Comparison of ENCODE assay signal across 22 cellular contexts in the genomic region with DNA sequence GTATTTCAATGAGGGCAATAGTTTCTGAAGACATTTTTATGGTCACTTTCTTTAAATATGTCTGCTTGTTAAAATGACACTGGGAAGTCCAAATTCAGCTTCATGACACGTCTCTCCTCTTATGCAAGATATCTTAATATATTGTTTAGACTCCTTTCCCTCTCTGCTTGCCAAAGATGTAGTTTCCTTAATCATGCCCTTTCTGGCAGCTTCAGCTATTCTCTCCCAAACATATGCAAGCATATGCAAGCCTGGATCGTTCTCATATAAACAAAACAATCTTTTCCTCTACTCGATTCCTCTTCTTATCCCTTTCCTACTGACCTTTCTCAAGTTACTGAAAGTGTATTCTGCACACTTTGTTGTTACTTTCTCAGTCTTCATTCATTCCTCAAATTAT.
A peak's percentile ranks its signal among the peaks of the same experiment; 100 is the strongest.
DNase-seq lines count a peak whose midpoint lies in the region; ATAC-seq, FAIRE-seq and TF ChIP-seq lines count a peak whose summit lies in the region.
"Had no signal": no experiment of that assay in that cellular context is flagged by ENCODE, and none has a peak within 500 bp of the region (broad histone marks: within the 10 kb centered on the region; RNA-seq: fewer than 3 reads in every experiment).

No MANE protein-coding gene starts in this region.

- no peaks in the 10 kb centered on the region for H3K4me1 Mint-ChIP-seq in stimulated activated naive CD8-positive, alpha-beta T cell treated with anti-CD3 and anti-CD28 coated beads, Interleukin-15, amount 100 ng/mL, for 72 hours
- H3K4me1 Mint-ChIP-seq in activated CD4-positive, alpha-beta T cell treated with anti-CD3 and anti-CD28 coated beads, Interleukin-2, amount 10 ng/mL, durations not matched to agents 7 days and 5 days, result no peaks in the 10 kb centered on the region
- H3K4me1 Mint-ChIP-seq: B cell had no signal

- no peak overlapping the region for H2BK20ac ChIP-seq in H1 (ENCODE audit: low read length)

- 83 to 100% methylated on average over 2 to 3 of the region's 3 CpGs for WGBS in H1 (ENCODE audit: extremely low coverage in 1 of 2, insufficient coverage in 1 of 2, insufficient read length in 1 of 2, insufficient replicate concordance in 2 of 2, low coverage in 1 of 2, low lambda C conversion rate in 2 of 2, missing lambda C conversion rate in 1 of 2), 2 experiments
- 23% methylated on average over 3 of the region's 3 CpGs for WGBS in mesenchymal stem cell

- no peak for TF ChIP-seq EP300 in H1 (IDR thresholded peaks at IDR 0.05; ENCODE audit: borderline replicate concordance in 1 of 2, low read depth in 2 of 2, low read length in 2 of 2)

- no peak for FAIRE-seq in H1 (lab: Jason Lieb, UNC)
- FAIRE-seq: GM12891 had no signal

- no peak for TF ChIP-seq POLR2A in H1 (IDR thresholded peaks at IDR 0.05; ENCODE audit: control extremely low read depth in 1 of 2, low read depth in 2 of 2, low read length in 2 of 2)

- no peaks in the 10 kb centered on the region for H3K27me3 ChIP-seq in BJ (ENCODE audit: control insufficient read depth, insufficient read depth, low read length)
- no peaks in the 10 kb centered on the region for H3K27me3 ChIP-seq in PC-3 (ENCODE audit: low read length)
- no peaks in the 10 kb centered on the region for H3K27me3 ChIP-seq in H1 (replicated peaks in 1 of 4; ENCODE audit: control insufficient read depth in 3 of 4, extremely low read depth in 1 of 4, insufficient read depth in 3 of 4, low read length in 3 of 4)
- H3K27me3 ChIP-seq in mesenchymal stem cell (ENCODE audit: control insufficient read depth in 1 of 2, insufficient read depth in 1 of 2, low read length in 2 of 2), result no peaks in the 10 kb centered on the region
- H3K27me3 ChIP-seq: body of pancreas, dorsolateral prefrontal cortex, esophagus muscularis mucosa, sigmoid colon had no signal

- no peaks in the 10 kb centered on the region for H3K36me3 ChIP-seq in BJ (ENCODE audit: control insufficient read depth, insufficient read depth, low read length)
- no peaks in the 10 kb centered on the region for H3K36me3 ChIP-seq in PC-3 (ENCODE audit: low read depth, low read length)
- no peaks in the 10 kb centered on the region for H3K36me3 ChIP-seq in H1 (ENCODE audit: control insufficient read depth in 2 of 4, insufficient read depth in 4 of 4, low read length in 3 of 4)
- peaks cover 0 to 15% of the 10 kb centered on the region in 2 experiments for H3K36me3 ChIP-seq in mesenchymal stem cell (ENCODE audit: control insufficient read depth in 1 of 2, insufficient read depth in 2 of 2, low read depth in 1 of 2, low read length in 2 of 2)

- no peak overlapping the region for H3K4me3 Mint-ChIP-seq in stimulated activated naive CD8-positive, alpha-beta T cell treated with anti-CD3 and anti-CD28 coated beads, Interleukin-15, amount 100 ng/mL, for 72 hours
- H3K4me3 Mint-ChIP-seq in activated CD4-positive, alpha-beta T cell treated with anti-CD3 and anti-CD28 coated beads, Interleukin-2, amount 10 ng/mL, durations not matched to agents 7 days and 5 days, result no peak overlapping the region
- H3K4me3 Mint-ChIP-seq: B cell; T-helper 2 cell treated with Interferon-gamma antibody and Interleukin-4, amounts not matched to agents 5 μg/mL and 100 μg/mL, for 36 hours had no signal

- no peaks in the 10 kb centered on the region for H3K79me2 ChIP-seq in PC-3 (ENCODE audit: low read length)
- H3K79me2 ChIP-seq in H1 (ENCODE audit: control insufficient read depth in 1 of 2, insufficient read depth in 2 of 2, low read length in 2 of 2), result no peaks in the 10 kb centered on the region

- no peak for ATAC-seq in PC-3
- ATAC-seq in stimulated activated naive CD8-positive, alpha-beta T cell treated with anti-CD3 and anti-CD28 coated beads, Interleukin-15, amount 100 ng/mL, for 72 hours, result no peak
- no peak for ATAC-seq in GM18520 (IDR thresholded peaks at IDR 0.05; ENCODE audit: unreplicated experiment)
- ATAC-seq: body of pancreas, left lobe of liver had no signal

- no peaks in the 10 kb centered on the region for H3K79me1 ChIP-seq in H1 (ENCODE audit: low read depth, low read length)
- no peaks in the 10 kb centered on the region for H3K79me1 ChIP-seq in mesenchymal stem cell (replicated peaks; ENCODE audit: low read length, poor library complexity, severe bottlenecking)

- peaks cover 3% of the 10 kb centered on the region for H3F3A ChIP-seq in PC-3 (ENCODE audit: low read length, unreplicated experiment)

- H3K23ac ChIP-seq in H1 (ENCODE audit: insufficient read length) (no peak overlapping the region), mesenchymal stem cell (ENCODE audit: low read length in 2 of 2) (no peak overlapping the region)

- H4K5ac ChIP-seq in H1 (ENCODE audit: insufficient read length, low read depth, low read length), result no peak overlapping the region

- H3K4ac ChIP-seq in H1 (replicated peaks; ENCODE audit: insufficient read length, low read depth, low read length) (no peak overlapping the region), mesenchymal stem cell (ENCODE audit: low read depth in 1 of 2, low read length in 2 of 2) (no peak overlapping the region)

- CTCF ChIA-PET in BJ (lab: Yijun Ruan, JAX) (interaction anchor here (1.0 to 1.5 kb wide), 3 partner anchors 12 to 125 kb away, joined by 3 to 5 read pairs (median 3); no protein-coding TSS in a partner anchor), PC-3 (lab: Charles Lee) (no interaction called here), H1 (lab: Charles Lee; ENCODE audit: partially characterized antibody) (interaction anchor here (0.8 to 1.0 kb wide), 2 partner anchors 43 to 149 kb away, joined by 3 to 4 read pairs; no protein-coding TSS in a partner anchor)
- CTCF ChIA-PET in activated CD4-positive, alpha-beta T cell treated with anti-CD3 and anti-CD28 coated beads, Interleukin-2, amount 10 ng/mL, durations not matched to agents 7 days and 5 days (lab: Charles Lee), result interaction anchor here (0.8 kb wide), 1 partner anchor 11 kb away, joined by 3 read pairs; no protein-coding TSS in a partner anchor

- H3K4me2 ChIP-seq in PC-3 (ENCODE audit: low read length) (peak overlapping the region; percentile 48), H1 (ENCODE audit: insufficient read depth in 1 of 2, low read depth in 2 of 2, low read length in 2 of 2) (no peak overlapping the region), mesenchymal stem cell (ENCODE audit: low read length, poor library complexity, severe bottlenecking) (no peak overlapping the region)

- H2AK5ac ChIP-seq in H1 (ENCODE audit: low read depth, low read length), result no peak overlapping the region
- no peak overlapping the region for H2AK5ac ChIP-seq in mesenchymal stem cell (ENCODE audit: low read length, severe bottlenecking)

- H3K9me3 ChIP-seq in PC-3 (ENCODE audit: low read length) (no peaks in the 10 kb centered on the region), H1 (ENCODE audit: insufficient read depth in 2 of 2, low read depth in 1 of 2, low read length in 1 of 2) (no peaks in the 10 kb centered on the region), mesenchymal stem cell (ENCODE audit: control insufficient read depth, low read length) (no peaks in the 10 kb centered on the region)
- H3K9me3 ChIP-seq: body of pancreas, esophagus muscularis mucosa, sigmoid colon had no signal

- H4K8ac ChIP-seq in H1 (ENCODE audit: extremely low read depth, insufficient read depth, low read length), result no peak overlapping the region
- no peak overlapping the region for H4K8ac ChIP-seq in mesenchymal stem cell (ENCODE audit: low read length)

- H2BK12ac ChIP-seq in H1 (ENCODE audit: low read depth, low read length) (no peak overlapping the region), mesenchymal stem cell (ENCODE audit: low read length in 2 of 2) (no peak overlapping the region)

- no peaks in the 10 kb centered on the region for H4K20me1 ChIP-seq in PC-3 (ENCODE audit: low read length)
- no peaks in the 10 kb centered on the region for H4K20me1 ChIP-seq in H1 (replicated peaks in 1 of 2; ENCODE audit: control insufficient read depth in 1 of 2, insufficient read depth in 2 of 2, low read length in 2 of 2)

- H2BK15ac ChIP-seq in H1 (ENCODE audit: low read length) (no peak overlapping the region), mesenchymal stem cell (ENCODE audit: low read depth, poor library complexity, severe bottlenecking) (no peak overlapping the region)

- no peak for TF ChIP-seq RAD21 in H1 (IDR thresholded peaks at IDR 0.05 in 1 of 2, conservative IDR thresholded peaks at IDR 0.05 in 1 of 2; ENCODE audit: low read depth in 2 of 2, low read length in 2 of 2)

- DNase-seq in BJ (ENCODE audit: low read depth) (peak; percentile 14), PC-3 (no peak), H1 (ENCODE audit: low read depth in 1 of 2, low spot score in 2 of 2) (no peak), mesenchymal stem cell (peak; percentile 44)
- no peak for DNase-seq in stimulated activated naive CD8-positive, alpha-beta T cell treated with anti-CD3 and anti-CD28 coated beads, Interleukin-15, amount 100 ng/mL, for 72 hours
- DNase-seq in activated effector memory CD4-positive, alpha-beta T cell treated with anti-CD3 and anti-CD28 coated beads, Interleukin-2, amount 50 U/mL, for 16 hours, result no peak
- no peak for DNase-seq in activated CD4-positive, alpha-beta T cell treated with anti-CD3 and anti-CD28 coated beads, Interleukin-2, amount 10 ng/mL, durations not matched to agents 7 days and 5 days
- DNase-seq: activated CD4-positive, CD25-positive, alpha-beta regulatory T cell treated with anti-CD3 and anti-CD28 coated beads, Interleukin-2, amount 50 U/mL, for 72 hours; activated CD8-positive, alpha-beta memory T cell treated with anti-CD3 and anti-CD28 coated beads, Interleukin-2, amount 50 U/mL, for 4 hours; activated naive CD4-positive, alpha-beta T cell treated with Interleukin-2 at 50 U/mL for 16 hours; body of pancreas; dorsolateral prefrontal cortex; NCI-H1930; NCI-H524 treated with DMSO at 0.1 percent for 48 hours; sigmoid colon; stimulated activated CD4-positive, alpha-beta T cell treated with anti-CD3 and anti-CD28 coated beads, Interleukin-4, amount 100 ng/mL, for 24 hours had no signal

- no TSS peak for BruUV-seq in PC-3 (replicated peaks; lab: Mats Ljungman, UMichigan)

- H2AFZ ChIP-seq in PC-3 (ENCODE audit: low read length) (no peak overlapping the region), H1 (ENCODE audit: low read length) (peak overlapping the region; percentile 35; the same call in 1 of the 2 replicates), mesenchymal stem cell (ENCODE audit: low read depth, low read length) (no peak overlapping the region)

- H3K9me2 ChIP-seq in PC-3 (replicated peaks; ENCODE audit: low read length), result no peaks in the 10 kb centered on the region

- POLR2A ChIA-PET in BJ (lab: Charles Lee), result no interaction called here
- POLR2A ChIA-PET in PC-3 (lab: Charles Lee; ENCODE audit: unreplicated experiment), result no interaction called here
- POLR2A ChIA-PET in H1 (lab: Charles Lee; ENCODE audit: partially characterized antibody), result no interaction called here
- POLR2A ChIA-PET in activated CD4-positive, alpha-beta T cell treated with anti-CD3 and anti-CD28 coated beads, Interleukin-2, amount 10 ng/mL, durations not matched to agents 7 days and 5 days (lab: Charles Lee), result no interaction called here

- no peaks in the 10 kb centered on the region for H3K27me3 Mint-ChIP-seq in stimulated activated naive CD8-positive, alpha-beta T cell treated with anti-CD3 and anti-CD28 coated beads, Interleukin-15, amount 100 ng/mL, for 72 hours
- H3K27me3 Mint-ChIP-seq in activated CD4-positive, alpha-beta T cell treated with anti-CD3 and anti-CD28 coated beads, Interleukin-2, amount 10 ng/mL, durations not matched to agents 7 days and 5 days, result no peaks in the 10 kb centered on the region
- H3K27me3 Mint-ChIP-seq: B cell had no signal

- H3K56ac ChIP-seq in H1 (replicated peaks; ENCODE audit: insufficient read length, low read depth, low read length), result no peak overlapping the region

- H2BK5ac ChIP-seq in H1 (ENCODE audit: low read depth, low read length) (no peak overlapping the region), mesenchymal stem cell (ENCODE audit: low read depth, low read length, poor library complexity, severe bottlenecking) (no peak overlapping the region)

- no peak overlapping the region for H3K27ac Mint-ChIP-seq in stimulated activated naive CD8-positive, alpha-beta T cell treated with anti-CD3 and anti-CD28 coated beads, Interleukin-15, amount 100 ng/mL, for 72 hours
- H3K27ac Mint-ChIP-seq in activated CD4-positive, alpha-beta T cell treated with anti-CD3 and anti-CD28 coated beads, Interleukin-2, amount 10 ng/mL, durations not matched to agents 7 days and 5 days, result no peak overlapping the region
- H3K27ac Mint-ChIP-seq: B cell; T-helper 2 cell treated with Interferon-gamma antibody and Interleukin-4, amounts not matched to agents 5 μg/mL and 100 μg/mL, for 36 hours had no signal

- intact Hi-C loops in PC-3 (cut with micrococcal nuclease), result no loop called here

- TF ChIP-seq CTCF in BJ (IDR thresholded peaks at IDR 0.05; ENCODE audit: insufficient read depth, low read depth, low read length), result no peak
- TF ChIP-seq CTCF in PC-3 (conservative IDR thresholded peaks at IDR 0.05; ENCODE audit: low read depth, low read length), result no peak
- no peak for TF ChIP-seq CTCF in H1 (IDR thresholded peaks at IDR 0.05; ENCODE audit: control extremely low read depth in 1 of 3, insufficient read depth in 1 of 3, low read depth in 1 of 3, low read length in 3 of 3)

- H3K36me3 Mint-ChIP-seq in activated CD4-positive, alpha-beta T cell treated with anti-CD3 and anti-CD28 coated beads, Interleukin-2, amount 10 ng/mL, durations not matched to agents 7 days and 5 days (ENCODE audit: low read depth), result peaks cover 12% of the 10 kb centered on the region

- no peaks in the 10 kb centered on the region for H3K9me3 Mint-ChIP-seq in stimulated activated naive CD8-positive, alpha-beta T cell treated with anti-CD3 and anti-CD28 coated beads, Interleukin-15, amount 100 ng/mL, for 72 hours
- H3K9me3 Mint-ChIP-seq in activated CD4-positive, alpha-beta T cell treated with anti-CD3 and anti-CD28 coated beads, Interleukin-2, amount 10 ng/mL, durations not matched to agents 7 days and 5 days, result no peaks in the 10 kb centered on the region
- H3K9me3 Mint-ChIP-seq: T-helper 2 cell treated with Interferon-gamma antibody and Interleukin-4, amounts not matched to agents 5 μg/mL and 100 μg/mL, for 36 hours had no signal

- H3K9ac ChIP-seq in PC-3 (ENCODE audit: low read length), result no peak overlapping the region
- H3K9ac ChIP-seq in H1 (replicated peaks in 1 of 4; ENCODE audit: extremely low read depth in 1 of 4, low read depth in 3 of 4, low read length in 3 of 4), result no peak overlapping the region
- no peak overlapping the region for H3K9ac ChIP-seq in mesenchymal stem cell (ENCODE audit: low read length)

- no peak overlapping the region for H4K91ac ChIP-seq in H1 (replicated peaks; ENCODE audit: insufficient read length, low read length)
- H4K91ac ChIP-seq in mesenchymal stem cell (ENCODE audit: low read length), result no peak overlapping the region

- no peak overlapping the region for H2BK120ac ChIP-seq in H1 (replicated peaks; ENCODE audit: low read depth, low read length)
- H2BK120ac ChIP-seq in mesenchymal stem cell (ENCODE audit: low read depth, low read length), result no peak overlapping the region

- H3K18ac ChIP-seq in H1 (ENCODE audit: extremely low read depth, low read length) (no peak overlapping the region), mesenchymal stem cell (ENCODE audit: low read depth in 1 of 2, low read length in 2 of 2) (no peak overlapping the region)

- H3K23me2 ChIP-seq in H1 (ENCODE audit: low read depth, low read length), result no peaks in the 10 kb centered on the region

- H3K27ac ChIP-seq in PC-3 (ENCODE audit: low read length), result peak overlapping the region; percentile 76
- no peak overlapping the region for H3K27ac ChIP-seq in H1 (ENCODE audit: low read depth, low read length)
- no peak overlapping the region for H3K27ac ChIP-seq in mesenchymal stem cell (ENCODE audit: low read length, poor library complexity, severe bottlenecking)
- H3K27ac ChIP-seq: body of pancreas, dorsolateral prefrontal cortex, esophagus muscularis mucosa, sigmoid colon had no signal

- H3K4me1 ChIP-seq in PC-3 (ENCODE audit: insufficient read depth, low read length) (peaks cover 16% of the 10 kb centered on the region), H1 (replicated peaks in 1 of 4; ENCODE audit: control insufficient read depth in 3 of 4, insufficient read depth in 4 of 4, low read length in 3 of 4) (no peaks in the 10 kb centered on the region; a peak in 1 of 7 replicates), mesenchymal stem cell (ENCODE audit: control insufficient read depth, insufficient read depth, low read depth, low read length) (no peaks in the 10 kb centered on the region)
- H3K4me1 ChIP-seq: body of pancreas had no signal

- H3K14ac ChIP-seq in H1 (ENCODE audit: insufficient read length), result no peak overlapping the region
- H3K14ac ChIP-seq in mesenchymal stem cell (ENCODE audit: low read length in 2 of 2), result no peak overlapping the region

- H3K4me3 ChIP-seq in BJ (ENCODE audit: low read depth, low read length) (no peak overlapping the region), PC-3 (ENCODE audit: low read length) (no peak overlapping the region), H1 (ENCODE audit: extremely low read depth in 1 of 4, insufficient read depth in 2 of 4, low read depth in 3 of 4, low read length in 4 of 4) (no peak overlapping the region), mesenchymal stem cell (ENCODE audit: insufficient read depth in 1 of 2, low read depth in 1 of 2, low read length in 2 of 2) (no peak overlapping the region)
- H3K4me3 ChIP-seq: body of pancreas, dorsolateral prefrontal cortex, esophagus muscularis mucosa, sigmoid colon had no signal

Comparison
In these comparisons a context has a peak if more than half of its experiments do, and no peak if none do; other contexts are left out.
1. DNase-seq: peak in BJ (single experiment) and mesenchymal stem cell (single experiment); none in PC-3 (single experiment), H1 (0 of 2), stimulated activated naive CD8-positive, alpha-beta T cell treated with anti-CD3 and anti-CD28 coated beads, Interleukin-15, amount 100 ng/mL, for 72 hours (0 of 2), activated effector memory CD4-positive, alpha-beta T cell treated with anti-CD3 and anti-CD28 coated beads, Interleukin-2, amount 50 U/mL, for 16 hours (single experiment) and activated CD4-positive, alpha-beta T cell treated with anti-CD3 and anti-CD28 coated beads, Interleukin-2, amount 10 ng/mL, durations not matched to agents 7 days and 5 days (single experiment).